1 cellular context compared by ENCODE assay signal in genomic region chr15:85030301-85031049, GRCh38.
TF ChIP-seq lines count a peak whose summit lies in the region.

No MANE protein-coding gene starts in this region.

TF ChIP-seq in GM23338, 12 proteins besides CTCF, POLR2A, EP300 and RAD21 (continued from another document):
- TF ChIP-seq REST (IDR thresholded peaks at IDR 0.05; ENCODE audit: unreplicated experiment) (no peak), CREB1 (CRISPR knock-in tag; IDR thresholded peaks at IDR 0.05; ENCODE audit: low read depth) (no peak), JUNB (IDR thresholded peaks at IDR 0.05; ENCODE audit: unreplicated experiment) (no peak), EZH2 (IDR thresholded peaks at IDR 0.05; ENCODE audit: low read depth, unreplicated experiment) (no peak), EZH2phosphoT487 (IDR thresholded peaks at IDR 0.05; ENCODE audit: unreplicated experiment) (no peak), ETS1 (IDR thresholded peaks at IDR 0.05) (no peak), POLR2AphosphoS5 (IDR thresholded peaks at IDR 0.05; ENCODE audit: low read depth) (no peak)
